In genomic region chr7:8669501-8669851, GRCh38 we compare ENCODE assay signal across 11 cellular contexts.
"Had no signal": no experiment of that assay in that cellular context is flagged by ENCODE, and none has a peak within 500 bp of the region (broad histone marks: within the 10 kb centered on the region; RNA-seq: fewer than 3 reads in every experiment).

No MANE protein-coding gene starts in this region.

- H3K4me3 Mint-ChIP-seq: GM23338, H9, HFFc6 had no signal

- FAIRE-seq: H1, H54 had no signal

- H3K36me3 ChIP-seq: HAP-1 had no signal

- H3K27ac Mint-ChIP-seq: GM23338, H9, HFFc6 had no signal

- H3K4me3 ChIP-seq: GM23248, GM23338, HAP-1 had no signal

- H3K9me3 ChIP-seq: HAP-1 had no signal

- H3K27ac ChIP-seq: GM23248 had no signal

- DNase-seq: GM23248, GOT3, H7, H9, HCEC 1CT, HFFc6 had no signal

- H3K4me1 ChIP-seq: HAP-1 had no signal

- ATAC-seq: GM23338, HCT116 had no signal

- H3K4me1 Mint-ChIP-seq: GM23338, H9 had no signal
